8 cellular contexts compared by ENCODE assay signal in genomic region chr16:1378804-1379053, GRCh38. TPM values are rescaled to one million over a fixed set of nuclear protein-coding genes. Genes with fewer than 3 reads are reported as not detected.
DNase-seq lines count a peak whose midpoint lies in the region; ATAC-seq and TF ChIP-seq lines count a peak whose summit lies in the region.

No MANE protein-coding gene starts in this region.

- H3K27ac Mint-ChIP-seq in H9 (peak overlapping the region in 1 of 3 experiments; percentile 92; a peak in 3 of 7 replicates), glutamatergic neuron (ENCODE audit: unreplicated experiment) (no peak overlapping the region)

- H2BK5ac ChIP-seq in H9 (ENCODE audit: insufficient read length, low read length): no peak overlapping the region

- no peak overlapping the region for H2BK20ac ChIP-seq in H9 (ENCODE audit: low read depth, low read length, poor library complexity, severe bottlenecking)

- no peak for DNase-seq in H9
- no peak for DNase-seq in WERI-Rb-1
- DNase-seq in glutamatergic neuron: no peak
- no peak for DNase-seq in globus pallidus (ENCODE audit: low spot score)
- no peak for DNase-seq in DMS53 (lab: John Stamatoyannopoulos, UW)
- DNase-seq in head of caudate nucleus: no peak

- no peak for TF ChIP-seq CTCF in H9 (conservative IDR thresholded peaks at IDR 0.05)
- TF ChIP-seq CTCF in WERI-Rb-1 (IDR thresholded peaks at IDR 0.05; ENCODE audit: low read depth, low read length): no peak
- no peak for TF ChIP-seq CTCF in glutamatergic neuron (IDR thresholded peaks at IDR 0.05; ENCODE audit: partially characterized antibody, unreplicated experiment)

- no CpG with 5 or more reads among the region's 5 CpGs for WGBS in H9 (ENCODE audit: extremely low coverage, insufficient read length, low lambda C conversion rate)

- H3K4me2 ChIP-seq in H9 (ENCODE audit: insufficient read depth, insufficient read length, low read length): peak overlapping the region; percentile 89

- H3K9me3 ChIP-seq in H9 (ENCODE audit: control insufficient read depth, low read depth, low read length) (no peaks in the 10 kb centered on the region), WERI-Rb-1 (ENCODE audit: severe bottlenecking) (no peaks in the 10 kb centered on the region)

- H3K79me2 ChIP-seq in H9 (ENCODE audit: insufficient read depth, low read length): peaks cover 3% of the 10 kb centered on the region; the same call in 1 of the 2 replicates

- H3K9me3 Mint-ChIP-seq in H9: no peaks in the 10 kb centered on the region; a peak in 1 of 5 replicates
- H3K9me3 Mint-ChIP-seq in glutamatergic neuron (ENCODE audit: unreplicated experiment): peaks cover 12% of the 10 kb centered on the region

- no peak overlapping the region for H4K91ac ChIP-seq in H9 (ENCODE audit: insufficient read length, low read depth, low read length)

- H3K27me3 Mint-ChIP-seq in H9 (ENCODE audit: low read depth) (no peaks in the 10 kb centered on the region; the same call in 1 of the 2 replicates), glutamatergic neuron (ENCODE audit: unreplicated experiment) (peaks cover 9% of the 10 kb centered on the region)

- H3K4me3 ChIP-seq in WERI-Rb-1 (ENCODE audit: low read depth, low read length) (peak overlapping the region; percentile 64), skin epidermis (peak overlapping the region; percentile 26 to 58 (median 47))

- no peaks in the 10 kb centered on the region for H3K4me1 ChIP-seq in H9 (ENCODE audit: insufficient read depth, low read length)

- peaks cover 20% of the 10 kb centered on the region for H3K23me2 ChIP-seq in H9 (ENCODE audit: insufficient read length, low read depth, low read length, poor library complexity, severe bottlenecking)

- H3K18ac ChIP-seq in H9 (ENCODE audit: insufficient read length, low read depth, low read length): peak overlapping the region; percentile 83

- H2BK12ac ChIP-seq in H9 (ENCODE audit: insufficient read length, low read depth, low read length): no peak overlapping the region

- peak overlapping the region; percentile 76 for H3K14ac ChIP-seq in H9 (ENCODE audit: insufficient read depth, low read length)

- H3K23ac ChIP-seq in H9 (ENCODE audit: insufficient read length, low read depth, low read length): no peak overlapping the region

- no peaks in the 10 kb centered on the region for H3K27me3 ChIP-seq in H9 (ENCODE audit: insufficient read depth, low read length)
- no peaks in the 10 kb centered on the region for H3K27me3 ChIP-seq in WERI-Rb-1 (ENCODE audit: insufficient read depth, low read depth, severe bottlenecking)

- intact Hi-C loops in head of caudate nucleus (cut with DNase I): no loop called here

- H3T11ph ChIP-seq in H9 (ENCODE audit: low read length): no peak overlapping the region

- H3K36me3 ChIP-seq in WERI-Rb-1: no peaks in the 10 kb centered on the region; the same call in 1 of the 2 replicates

- H4K5ac ChIP-seq in H9 (ENCODE audit: insufficient read length, low read depth, low read length): no peak overlapping the region

- no peak overlapping the region for H3K4ac ChIP-seq in H9 (ENCODE audit: low read depth, low read length)

- peak overlapping the region; percentile 54 for H3K9ac ChIP-seq in H9 (ENCODE audit: extremely low read depth, insufficient read length, low read length)

- H3K4me3 Mint-ChIP-seq in H9: peak overlapping the region; percentile 80 to 85
- H3K4me3 Mint-ChIP-seq in glutamatergic neuron (ENCODE audit: unreplicated experiment): peak overlapping the region; percentile 83

- H3K36me3 Mint-ChIP-seq in H9 (ENCODE audit: insufficient read depth in 1 of 3, low read depth in 3 of 3) (peaks cover 3 to 14% (median 4%) of the 10 kb centered on the region in 3 experiments), glutamatergic neuron (ENCODE audit: unreplicated experiment) (no peaks in the 10 kb centered on the region)

- H2AFZ ChIP-seq in H9 (ENCODE audit: low read length): no peak overlapping the region

- H4K20me1 ChIP-seq in H9 (ENCODE audit: control insufficient read depth, insufficient read depth, insufficient read length): no peaks in the 10 kb centered on the region

- ATAC-seq in GM21528 (IDR thresholded peaks at IDR 0.05; ENCODE audit: low FRiP score, unreplicated experiment): no peak

- no peak overlapping the region for H3K27ac ChIP-seq in H9 (ENCODE audit: insufficient read length, low read depth, low read length)
- no peak overlapping the region for H3K27ac ChIP-seq in WERI-Rb-1
- peak overlapping the region in 19 of 21 experiments; percentile 33 to 97 (median 84) for H3K27ac ChIP-seq in skin epidermis

- no peak overlapping the region for H2AK5ac ChIP-seq in H9 (ENCODE audit: insufficient read length, low read length)

- H4K8ac ChIP-seq in H9 (replicated peaks; ENCODE audit: insufficient read length, low read depth, low read length): no peak overlapping the region

- no peak overlapping the region for H2BK120ac ChIP-seq in H9 (ENCODE audit: low read depth, low read length, poor library complexity, severe bottlenecking)

- H3K4me1 Mint-ChIP-seq in H9 (peaks cover 18 to 19% of the 10 kb centered on the region in 2 experiments), glutamatergic neuron (ENCODE audit: low read depth, unreplicated experiment) (peaks cover 5% of the 10 kb centered on the region)

- H2BK15ac ChIP-seq in H9 (ENCODE audit: low read depth, low read length): no peak overlapping the region

- H3K79me1 ChIP-seq in H9 (ENCODE audit: insufficient read depth, low read depth, low read length, poor library complexity, severe bottlenecking): peaks cover 5% of the 10 kb centered on the region

- H3K56ac ChIP-seq in H9 (ENCODE audit: insufficient read length, low read depth, low read length): no peak overlapping the region

RNA-seq across cellular contexts. Expression of gene GNPTG, which starts 27.0 kb away (rescaled TPM):
- total RNA-seq in H9 (2021): 29.4 and 29.7 TPM in 2 replicates
- 50.5 TPM for total RNA-seq in glutamatergic neuron (ENCODE audit: unreplicated experiment)

RNA-seq across cellular contexts. Expression of gene TSR3, which starts 27.1 kb away (rescaled TPM):
- total RNA-seq in H9 (2021) (58.8 and 65.0 TPM in 2 replicates), glutamatergic neuron (ENCODE audit: unreplicated experiment) (52.5 TPM)

RNA-seq across cellular contexts. Expression of gene UNKL, which starts 35.8 kb away (rescaled TPM):
- 32.0 and 33.3 TPM in 2 replicates for total RNA-seq in H9 (2021)
- 30.7 TPM for total RNA-seq in glutamatergic neuron (ENCODE audit: unreplicated experiment)

RNA-seq across cellular contexts. Expression of gene UQCC4, which starts 41.8 kb away (rescaled TPM):
- total RNA-seq in H9 (2021) (11.4 and 12.3 TPM in 2 replicates), glutamatergic neuron (ENCODE audit: unreplicated experiment) (10.4 TPM)

RNA-seq across cellular contexts. Expression of gene BAIAP3, which starts 45.3 kb away (rescaled TPM):
- total RNA-seq in H9 (2021) (5.9 and 6.8 TPM in 2 replicates), glutamatergic neuron (ENCODE audit: unreplicated experiment) (26.7 TPM)

Comparison
In these comparisons a context has a peak if more than half of its experiments do, and no peak if none do; other contexts are left out.
1. H3K27ac ChIP-seq: peak in skin epidermis (19 of 21); none in H9 (single experiment) and WERI-Rb-1 (single experiment).